ENCODE assay signal across 27 cellular contexts in genomic region chr17:56755310-56755709, GRCh38.
DNase-seq lines count a peak whose midpoint lies in the region; ATAC-seq, FAIRE-seq and TF ChIP-seq lines count a peak whose summit lies in the region.
"Had no signal": no experiment of that assay in that cellular context is flagged by ENCODE, and none has a peak within 500 bp of the region (broad histone marks: within the 10 kb centered on the region; RNA-seq: fewer than 3 reads in every experiment).

No MANE protein-coding gene starts in this region.

- peak overlapping the region; percentile 12 for H2BK120ac ChIP-seq in mesenchymal stem cell (ENCODE audit: low read depth, low read length)

- H3K4me1 ChIP-seq in RWPE2 (ENCODE audit: insufficient read depth, poor library complexity, severe bottlenecking) (peaks cover 6% of the 10 kb centered on the region), mesenchymal stem cell (ENCODE audit: control insufficient read depth, insufficient read depth, low read depth, low read length) (peaks cover 11% of the 10 kb centered on the region)
- H3K4me1 ChIP-seq: vagina had no signal

- peak overlapping the region; percentile 8 for H2BK15ac ChIP-seq in mesenchymal stem cell (ENCODE audit: low read depth, poor library complexity, severe bottlenecking)

- peak overlapping the region; percentile 58 for H4K8ac ChIP-seq in mesenchymal stem cell (ENCODE audit: low read length)

- 92% methylated on average over 5 of the region's 5 CpGs for WGBS in mesenchymal stem cell

- H3K23ac ChIP-seq in mesenchymal stem cell (ENCODE audit: low read length in 2 of 2): no peak overlapping the region

- ATAC-seq in stimulated activated naive CD8-positive, alpha-beta T cell treated with anti-CD3 and anti-CD28 coated beads, Interleukin-15, Interleukin-2, amounts not matched to agents 100 U/mL and 50 U/mL, for 24 hours: no peak
- ATAC-seq in RWPE2 (ENCODE audit: low read depth) (no peak), GM19452 (IDR thresholded peaks at IDR 0.05; ENCODE audit: unreplicated experiment) (no peak)
- ATAC-seq: activated CD8-positive, alpha-beta memory T cell treated with anti-CD3 and anti-CD28 coated beads, Interleukin-2, amount 10 ng/mL, durations not matched to agents 7 days and 5 days; activated T-cell treated with anti-CD3 and anti-CD28 coated beads, Interleukin-2, amount 50 U/mL, for 4 hours; mucosa of descending colon had no signal

- H4K91ac ChIP-seq in mesenchymal stem cell (ENCODE audit: low read length): peak overlapping the region; percentile 41

- H3K4me1 Mint-ChIP-seq in stimulated activated naive CD8-positive, alpha-beta T cell treated with anti-CD3 and anti-CD28 coated beads, Interleukin-15, Interleukin-2, amounts not matched to agents 100 ng/mL and 50 ng/mL, for 24 hours (ENCODE audit: low read depth): peaks cover 20% of the 10 kb centered on the region
- H3K4me1 Mint-ChIP-seq: activated CD8-positive, alpha-beta memory T cell treated with anti-CD3 and anti-CD28 coated beads, Interleukin-2, amount 10 ng/mL, durations not matched to agents 7 days and 5 days had no signal

- no peaks in the 10 kb centered on the region for H3K27me3 Mint-ChIP-seq in stimulated activated naive CD8-positive, alpha-beta T cell treated with anti-CD3 and anti-CD28 coated beads, Interleukin-15, Interleukin-2, amounts not matched to agents 100 ng/mL and 50 ng/mL, for 24 hours
- H3K27me3 Mint-ChIP-seq: activated naive CD8-positive, alpha-beta T cell treated with anti-CD3 and anti-CD28 coated beads, Interleukin-2, amount 50 U/mL, for 24 hours had no signal

- DNase-seq in stimulated activated naive CD8-positive, alpha-beta T cell treated with anti-CD3 and anti-CD28 coated beads, Interleukin-15, Interleukin-2, amounts not matched to agents 100 U/mL and 50 U/mL, for 24 hours: no peak
- DNase-seq in RWPE2 (ENCODE audit: low spot score) (no peak), mesenchymal stem cell (no peak), T-helper 9 cell (no peak), GM12892 (ENCODE audit: insufficient read length) (no peak), C1 segment of cervical spinal cord (lab: John Stamatoyannopoulos, UW) (no peak)
- DNase-seq: activated CD4-positive, alpha-beta T cell treated with anti-CD3 and anti-CD28 coated beads, Interleukin-2, amount 50 U/mL, for 4 hours; activated CD4-positive, CD25-positive, alpha-beta regulatory T cell; activated CD8-positive, alpha-beta memory T cell treated with anti-CD3 and anti-CD28 coated beads, Interleukin-2, amount 10 ng/mL, durations not matched to agents 7 days and 5 days; activated gamma-delta T cell treated with Interleukin-2 at 50 U/mL for 16 hours; activated naive CD8-positive, alpha-beta T cell treated with anti-CD3 and anti-CD28 coated beads, Interleukin-2, amount 50 U/mL, for 24 hours; activated T-cell treated with anti-CD3 and anti-CD28 coated beads, Interleukin-2, amount 50 U/mL, for 4 hours; central memory CD4-positive, alpha-beta T cell; mucosa of descending colon; NCI-H146; NCI-H2107; NCI-H774; nephron progenitor cell; ovary; small intestine; stimulated activated naive CD4-positive, alpha-beta T cell treated with Interleukin-2 at 50 U/mL for 16 hours had no signal

- H3K27ac Mint-ChIP-seq in stimulated activated naive CD8-positive, alpha-beta T cell treated with anti-CD3 and anti-CD28 coated beads, Interleukin-15, Interleukin-2, amounts not matched to agents 100 ng/mL and 50 ng/mL, for 24 hours: peak overlapping the region; percentile 17
- H3K27ac Mint-ChIP-seq: activated CD8-positive, alpha-beta memory T cell treated with anti-CD3 and anti-CD28 coated beads, Interleukin-2, amount 10 ng/mL, durations not matched to agents 7 days and 5 days; activated naive CD8-positive, alpha-beta T cell treated with anti-CD3 and anti-CD28 coated beads, Interleukin-2, amount 50 U/mL, for 24 hours had no signal

- no peaks in the 10 kb centered on the region for H3K36me3 ChIP-seq in RWPE2 (ENCODE audit: low read depth)
- no peaks in the 10 kb centered on the region for H3K36me3 ChIP-seq in mesenchymal stem cell (ENCODE audit: control insufficient read depth in 1 of 2, insufficient read depth in 2 of 2, low read depth in 1 of 2, low read length in 2 of 2)
- H3K36me3 ChIP-seq: esophagus muscularis mucosa, ovary, thoracic aorta, vagina had no signal

- no peak overlapping the region for H3K9ac ChIP-seq in mesenchymal stem cell (ENCODE audit: low read length)

- no peak for TF ChIP-seq CTCF in RWPE2 (IDR thresholded peaks at IDR 0.05; ENCODE audit: poor library complexity, severe bottlenecking)

- H3K4me3 Mint-ChIP-seq in stimulated activated naive CD8-positive, alpha-beta T cell treated with anti-CD3 and anti-CD28 coated beads, Interleukin-15, Interleukin-2, amounts not matched to agents 100 ng/mL and 50 ng/mL, for 24 hours: no peak overlapping the region
- H3K4me3 Mint-ChIP-seq: activated CD8-positive, alpha-beta memory T cell treated with anti-CD3 and anti-CD28 coated beads, Interleukin-2, amount 10 ng/mL, durations not matched to agents 7 days and 5 days; activated naive CD8-positive, alpha-beta T cell treated with anti-CD3 and anti-CD28 coated beads, Interleukin-2, amount 50 U/mL, for 24 hours; activated T-cell treated with anti-CD3 and anti-CD28 coated beads, Interleukin-2, amount 50 U/mL, for 4 hours had no signal

- peak overlapping the region in 1 of 2 experiments; percentile 44 for H3K14ac ChIP-seq in mesenchymal stem cell (ENCODE audit: low read length in 2 of 2)

- no peak for TF ChIP-seq POLR2A in GM12892 (IDR thresholded peaks at IDR 0.05; ENCODE audit: low read depth, low read length)

- no peak overlapping the region for H2AK5ac ChIP-seq in mesenchymal stem cell (ENCODE audit: low read length, severe bottlenecking)

- no peak overlapping the region for H3K4me3 ChIP-seq in RWPE2 (ENCODE audit: severe bottlenecking)
- no peak overlapping the region for H3K4me3 ChIP-seq in mesenchymal stem cell (ENCODE audit: insufficient read depth in 1 of 2, low read depth in 1 of 2, low read length in 2 of 2)
- H3K4me3 ChIP-seq: esophagus muscularis mucosa, mucosa of descending colon, ovary, thoracic aorta, vagina had no signal

- peak overlapping the region; percentile 14 to 92 for H2BK12ac ChIP-seq in mesenchymal stem cell (ENCODE audit: low read length in 2 of 2)

- no peaks in the 10 kb centered on the region for H3K9me3 ChIP-seq in RWPE2 (ENCODE audit: severe bottlenecking)
- H3K9me3 ChIP-seq in mesenchymal stem cell (ENCODE audit: control insufficient read depth, low read length): no peaks in the 10 kb centered on the region
- H3K9me3 ChIP-seq: esophagus muscularis mucosa, mucosa of descending colon, ovary, thoracic aorta, vagina had no signal

- H3K27me3 ChIP-seq in RWPE2 (ENCODE audit: insufficient read depth, poor library complexity, severe bottlenecking) (no peaks in the 10 kb centered on the region), mesenchymal stem cell (ENCODE audit: control insufficient read depth in 1 of 2, insufficient read depth in 1 of 2, low read length in 2 of 2) (no peaks in the 10 kb centered on the region)
- H3K27me3 ChIP-seq: esophagus muscularis mucosa, ovary, vagina had no signal

- no peaks in the 10 kb centered on the region for H3K36me3 Mint-ChIP-seq in stimulated activated naive CD8-positive, alpha-beta T cell treated with anti-CD3 and anti-CD28 coated beads, Interleukin-15, Interleukin-2, amounts not matched to agents 100 ng/mL and 50 ng/mL, for 24 hours (ENCODE audit: low read depth)
- H3K36me3 Mint-ChIP-seq: activated CD8-positive, alpha-beta memory T cell treated with anti-CD3 and anti-CD28 coated beads, Interleukin-2, amount 10 ng/mL, durations not matched to agents 7 days and 5 days had no signal

- H3K27ac ChIP-seq in RWPE2 (ENCODE audit: poor library complexity, severe bottlenecking) (peak overlapping the region; percentile 63), mesenchymal stem cell (ENCODE audit: low read length, poor library complexity, severe bottlenecking) (no peak overlapping the region)
- H3K27ac ChIP-seq: esophagus muscularis mucosa, ovary, thoracic aorta, vagina had no signal

- H3K4me2 ChIP-seq in mesenchymal stem cell (ENCODE audit: low read length, poor library complexity, severe bottlenecking): no peak overlapping the region

- H3K18ac ChIP-seq in mesenchymal stem cell (ENCODE audit: low read depth in 1 of 2, low read length in 2 of 2): peak overlapping the region; percentile 47 to 88

- H3K79me1 ChIP-seq in mesenchymal stem cell (replicated peaks; ENCODE audit: low read length, poor library complexity, severe bottlenecking): no peaks in the 10 kb centered on the region

- FAIRE-seq in GM12892 (lab: Jason Lieb, UNC): no peak
- FAIRE-seq: frontal cortex, small intestine had no signal

- H2BK5ac ChIP-seq in mesenchymal stem cell (ENCODE audit: low read depth, low read length, poor library complexity, severe bottlenecking): no peak overlapping the region

- H3K9me3 Mint-ChIP-seq in stimulated activated naive CD8-positive, alpha-beta T cell treated with anti-CD3 and anti-CD28 coated beads, Interleukin-15, Interleukin-2, amounts not matched to agents 100 ng/mL and 50 ng/mL, for 24 hours: no peaks in the 10 kb centered on the region
- H3K9me3 Mint-ChIP-seq: activated naive CD8-positive, alpha-beta T cell treated with anti-CD3 and anti-CD28 coated beads, Interleukin-2, amount 50 U/mL, for 24 hours; activated T-cell treated with anti-CD3 and anti-CD28 coated beads, Interleukin-2, amount 50 U/mL, for 4 hours; nephron progenitor cell had no signal

- H2AFZ ChIP-seq in mesenchymal stem cell (ENCODE audit: low read depth, low read length): no peak overlapping the region

- H3K4ac ChIP-seq in mesenchymal stem cell (ENCODE audit: low read depth in 1 of 2, low read length in 2 of 2): peak overlapping the region; percentile 49 to 85
